ENCODE assay signal across 19 cellular contexts in genomic region chr17:11814655-11815262, GRCh38.
A peak's percentile ranks its signal among the peaks of the same experiment; 100 is the strongest.
DNase-seq lines count a peak whose midpoint lies in the region; ATAC-seq, FAIRE-seq and TF ChIP-seq lines count a peak whose summit lies in the region.
"Had no signal": no experiment of that assay in that cellular context is flagged by ENCODE, and none has a peak within 500 bp of the region (broad histone marks: within the 10 kb centered on the region; RNA-seq: fewer than 3 reads in every experiment).

No MANE protein-coding gene starts in this region.

- in situ Hi-C loops in astrocyte of the cerebellum (cut with HindIII; ENCODE audit: low sequenced_read_pairs), result no loop called here

- TF ChIP-seq POLR2A in A549 (IDR thresholded peaks at IDR 0.05; ENCODE audit: low read length) (no peak), sigmoid colon (IDR thresholded peaks at IDR 0.05) (no peak)

- POLR2A ChIA-PET in A549 (lab: Yijun Ruan, JAX), result no interaction called here

- H3K27me3 ChIP-seq in endodermal cell (ENCODE audit: control insufficient read depth, insufficient read depth, low read length, poor library complexity, severe bottlenecking) (no peaks in the 10 kb centered on the region), sigmoid colon (no peaks in the 10 kb centered on the region)

- TF ChIP-seq EP300 in A549 (IDR thresholded peaks at IDR 0.05) (no peak), sigmoid colon (IDR thresholded peaks at IDR 0.05) (no peak)

- no peak overlapping the region for H3K27ac Mint-ChIP-seq in endodermal cell
- H3K27ac Mint-ChIP-seq: B cell, CD14-positive monocyte had no signal

- H3K9me3 Mint-ChIP-seq in endodermal cell, result no peaks in the 10 kb centered on the region

- no peaks in the 10 kb centered on the region for H3K27me3 Mint-ChIP-seq in endodermal cell (ENCODE audit: insufficient read depth)
- H3K27me3 Mint-ChIP-seq: B cell had no signal

- FAIRE-seq in A549 (lab: Jason Lieb, UNC), result peak; percentile 32
- FAIRE-seq: GM12892, GM19239 had no signal

- no peaks in the 10 kb centered on the region for H3K4me1 Mint-ChIP-seq in endodermal cell
- H3K4me1 Mint-ChIP-seq: B cell; CD14-positive monocyte; CD8-positive, alpha-beta memory T cell had no signal

- TF ChIP-seq RAD21 in A549 (conservative IDR thresholded peaks at IDR 0.05 in 1 of 2, IDR thresholded peaks at IDR 0.05 in 1 of 2), result no peak

- no peak overlapping the region for H3K4me3 ChIP-seq in A549
- no peak overlapping the region for H3K4me3 ChIP-seq in astrocyte of the cerebellum (ENCODE audit: low read depth, low read length)
- H3K4me3 ChIP-seq in endodermal cell (ENCODE audit: low read length), result no peak overlapping the region
- no peak overlapping the region for H3K4me3 ChIP-seq in sigmoid colon

- DNase-seq in A549 (ENCODE audit: low read depth in 1 of 2, low spot score in 1 of 2), result no peak
- DNase-seq in astrocyte of the cerebellum (ENCODE audit: low read depth), result peak; percentile 8
- peak; percentile 10 for DNase-seq in endodermal cell
- peak; percentile 32 for DNase-seq in non-pigmented ciliary epithelial cell (ENCODE audit: low read depth)
- no peak for DNase-seq in GM19238 (ENCODE audit: insufficient read length, low spot score)
- DNase-seq in sigmoid colon, result no peak
- DNase-seq in NCI-H2081 (lab: John Stamatoyannopoulos, UW), result no peak
- DNase-seq: 8988T; ACHN; Caco-2; CD8-positive, alpha-beta memory T cell; DND-41; GDM1 had no signal

- WGBS in A549 (ENCODE audit: missing lambda C conversion rate), result 0% methylated on average over 3 of the region's 3 CpGs
- WGBS in endodermal cell (ENCODE audit: insufficient coverage in 1 of 2, insufficient read length in 1 of 2), 2 experiments, result 88 to 94% methylated on average over 2 to 3 of the region's 3 CpGs
- 61 to 65% methylated on average over 3 of the region's 3 CpGs for WGBS in sigmoid colon, 2 donors

- no peak overlapping the region for H3K4me2 ChIP-seq in A549

- CTCF ChIA-PET in A549 (lab: Yijun Ruan, JAX), result no interaction called here

- H3K27ac ChIP-seq in A549 (no peak overlapping the region), endodermal cell (ENCODE audit: low read depth, low read length) (no peak overlapping the region), sigmoid colon (no peak overlapping the region)
- H3K27ac ChIP-seq: HL-60 had no signal

- no peak overlapping the region for H3K4me3 Mint-ChIP-seq in endodermal cell
- H3K4me3 Mint-ChIP-seq: B cell; CD14-positive monocyte; CD8-positive, alpha-beta memory T cell had no signal

- no peaks in the 10 kb centered on the region for H3K9me3 ChIP-seq in A549
- H3K9me3 ChIP-seq in endodermal cell (ENCODE audit: control insufficient read depth, low read length), result no peaks in the 10 kb centered on the region
- H3K9me3 ChIP-seq in sigmoid colon, result no peaks in the 10 kb centered on the region
- H3K9me3 ChIP-seq: Caco-2 had no signal

- TF ChIP-seq CTCF in A549 (IDR thresholded peaks at IDR 0.05), result no peak
- no peak for TF ChIP-seq CTCF in astrocyte of the cerebellum (IDR thresholded peaks at IDR 0.05; ENCODE audit: low read depth, low read length, missing control alignments)
- no peak for TF ChIP-seq CTCF in endodermal cell (conservative IDR thresholded peaks at IDR 0.05)
- no peak for TF ChIP-seq CTCF in sigmoid colon (IDR thresholded peaks at IDR 0.05)

- intact Hi-C loops in sigmoid colon (cut with DNase I), result no loop called here

- no peaks in the 10 kb centered on the region for H3K36me3 Mint-ChIP-seq in endodermal cell (ENCODE audit: low read depth)
- H3K36me3 Mint-ChIP-seq: CD14-positive monocyte; CD8-positive, alpha-beta memory T cell had no signal

- no peak for ATAC-seq in A549
- ATAC-seq: HCT116 had no signal

- H3K4me1 ChIP-seq in A549 (no peaks in the 10 kb centered on the region), endodermal cell (ENCODE audit: control insufficient read depth, insufficient read depth, low read length) (no peaks in the 10 kb centered on the region), sigmoid colon (no peaks in the 10 kb centered on the region)
- H3K4me1 ChIP-seq: Caco-2 had no signal

- H3K36me3 ChIP-seq in endodermal cell (ENCODE audit: control insufficient read depth, insufficient read depth, low read length) (no peaks in the 10 kb centered on the region), sigmoid colon (no peaks in the 10 kb centered on the region)

- H3K9ac ChIP-seq in endodermal cell (ENCODE audit: extremely low read depth, low read length, poor library complexity, severe bottlenecking), result no peak overlapping the region

TF ChIP-seq in A549, 52 proteins besides CTCF, POLR2A, EP300 and RAD21:
- TF ChIP-seq GATA3 (IDR thresholded peaks at IDR 0.05; ENCODE audit: borderline replicate concordance) (no peak), HOXA7 (CRISPR knock-in tag; IDR thresholded peaks at IDR 0.05) (no peak), CHD4 (IDR thresholded peaks at IDR 0.05; ENCODE audit: borderline replicate concordance) (no peak)
TF ChIP-seq in A549: peak in this region for 0.

Comparison
In these comparisons a context has a peak if more than half of its experiments do, and no peak if none do; other contexts are left out.
1. DNase-seq: peak in astrocyte of the cerebellum (single experiment), endodermal cell (single experiment) and non-pigmented ciliary epithelial cell (single experiment); none in A549 (0 of 2), GM19238 (single experiment), sigmoid colon (single experiment) and NCI-H2081 (0 of 2).